19 cellular contexts compared by ENCODE assay signal in genomic region chr2:34936089-34936488, GRCh38.
A peak's percentile ranks its signal among the peaks of the same experiment; 100 is the strongest.
DNase-seq lines count a peak whose midpoint lies in the region; ATAC-seq and TF ChIP-seq lines count a peak whose summit lies in the region.
"Had no signal": no experiment of that assay in that cellular context is flagged by ENCODE, and none has a peak within 500 bp of the region (broad histone marks: within the 10 kb centered on the region; RNA-seq: fewer than 3 reads in every experiment).

No MANE protein-coding gene starts in this region.

- H3K9me3 ChIP-seq in left ventricle myocardium inferior (replicated peaks), result peaks cover 9% of the 10 kb centered on the region
- H3K9me3 ChIP-seq in CD4-positive, alpha-beta memory T cell (ENCODE audit: control insufficient read depth in 1 of 2, low read length in 2 of 2), result no peaks in the 10 kb centered on the region

- no peak overlapping the region for H3K4me3 Mint-ChIP-seq in CD4-positive, alpha-beta memory T cell
- H3K4me3 Mint-ChIP-seq: CD4-positive, alpha-beta T cell; HFFc6 had no signal

- CTCF ChIA-PET in CD4-positive, alpha-beta memory T cell (lab: Charles Lee; ENCODE audit: partially characterized antibody), result no interaction called here

- POLR2A ChIA-PET in CD4-positive, alpha-beta memory T cell (lab: Charles Lee; ENCODE audit: partially characterized antibody), result no interaction called here

- H3K27ac ChIP-seq in left ventricle myocardium inferior (replicated peaks), result no peak overlapping the region
- no peak overlapping the region for H3K27ac ChIP-seq in CD4-positive, alpha-beta memory T cell (ENCODE audit: low read depth, low read length)
- H3K27ac ChIP-seq: C4-2B had no signal

- ATAC-seq in Right ventricle myocardium superior (ENCODE audit: poor library complexity) (no peak), HG02938 (IDR thresholded peaks at IDR 0.05; ENCODE audit: unreplicated experiment) (no peak)
- ATAC-seq: GM12878, HCT116 had no signal

- H3K36me3 Mint-ChIP-seq in CD4-positive, alpha-beta memory T cell, result no peaks in the 10 kb centered on the region

- DNase-seq in Right ventricle myocardium superior (peak; percentile 17), left ventricle myocardium inferior (no peak), RPMI8226 (peak; percentile 9), renal cortical epithelial cell (ENCODE audit: low read depth) (peak; percentile 33)
- DNase-seq in activated CD4-positive, CD25-positive, alpha-beta regulatory T cell treated with anti-CD3 and anti-CD28 coated beads, Interleukin-2, amount 50 U/mL, for 72 hours, result no peak
- DNase-seq in CD4-positive, alpha-beta memory T cell, result no peak
- DNase-seq: ACHN; CD4-positive, alpha-beta T cell; DMS153; DND-41; EL; GOT3; H7; HFFc6; KG1 had no signal

- H3K4me1 ChIP-seq in left ventricle myocardium inferior, result no peaks in the 10 kb centered on the region
- H3K4me1 ChIP-seq in CD4-positive, alpha-beta memory T cell (ENCODE audit: insufficient read depth, low read length), result no peaks in the 10 kb centered on the region

- no peak overlapping the region for H3K4me3 ChIP-seq in left ventricle myocardium inferior
- no peak overlapping the region for H3K4me3 ChIP-seq in CD4-positive, alpha-beta memory T cell (ENCODE audit: low read length in 2 of 2)
- H3K4me3 ChIP-seq: GM12878 had no signal

- intact Hi-C loops in Right ventricle myocardium superior (cut with DNase I) (no loop called here), left ventricle myocardium inferior (cut with micrococcal nuclease) (no loop called here)
- intact Hi-C loops in CD4-positive, alpha-beta memory T cell (cut with micrococcal nuclease), result no loop called here

- no peak overlapping the region for H3K27ac Mint-ChIP-seq in CD4-positive, alpha-beta memory T cell
- H3K27ac Mint-ChIP-seq: CD4-positive, alpha-beta T cell; HFFc6 had no signal

- H3K4me1 Mint-ChIP-seq in CD4-positive, alpha-beta memory T cell, result no peaks in the 10 kb centered on the region

- H3K27me3 ChIP-seq in left ventricle myocardium inferior (ENCODE audit: low read depth), result no peaks in the 10 kb centered on the region
- H3K27me3 ChIP-seq in CD4-positive, alpha-beta memory T cell (ENCODE audit: insufficient read depth, low read length), result no peaks in the 10 kb centered on the region

- no peak for TF ChIP-seq CTCF in left ventricle myocardium inferior (IDR thresholded peaks at IDR 0.05; ENCODE audit: borderline replicate concordance)

- H3K27me3 Mint-ChIP-seq in CD4-positive, alpha-beta memory T cell, result no peaks in the 10 kb centered on the region
- H3K27me3 Mint-ChIP-seq: CD4-positive, alpha-beta T cell had no signal

- H3K36me3 ChIP-seq in left ventricle myocardium inferior, result no peaks in the 10 kb centered on the region
- H3K36me3 ChIP-seq in CD4-positive, alpha-beta memory T cell (ENCODE audit: insufficient read depth, low read length), result no peaks in the 10 kb centered on the region

- peaks cover 0 to 19% (median 10%) of the 10 kb centered on the region in 8 donors for H3K9me3 Mint-ChIP-seq in CD4-positive, alpha-beta memory T cell

Comparison
In these comparisons a context has a peak if more than half of its experiments do, and no peak if none do; other contexts are left out.
1. DNase-seq: peak in Right ventricle myocardium superior (single experiment), RPMI8226 (single experiment) and renal cortical epithelial cell (single experiment); none in left ventricle myocardium inferior (single experiment), activated CD4-positive, CD25-positive, alpha-beta regulatory T cell treated with anti-CD3 and anti-CD28 coated beads, Interleukin-2, amount 50 U/mL, for 72 hours (single experiment) and CD4-positive, alpha-beta memory T cell (0 of 5).